8 cellular contexts compared by ENCODE assay signal in the genomic region with DNA sequence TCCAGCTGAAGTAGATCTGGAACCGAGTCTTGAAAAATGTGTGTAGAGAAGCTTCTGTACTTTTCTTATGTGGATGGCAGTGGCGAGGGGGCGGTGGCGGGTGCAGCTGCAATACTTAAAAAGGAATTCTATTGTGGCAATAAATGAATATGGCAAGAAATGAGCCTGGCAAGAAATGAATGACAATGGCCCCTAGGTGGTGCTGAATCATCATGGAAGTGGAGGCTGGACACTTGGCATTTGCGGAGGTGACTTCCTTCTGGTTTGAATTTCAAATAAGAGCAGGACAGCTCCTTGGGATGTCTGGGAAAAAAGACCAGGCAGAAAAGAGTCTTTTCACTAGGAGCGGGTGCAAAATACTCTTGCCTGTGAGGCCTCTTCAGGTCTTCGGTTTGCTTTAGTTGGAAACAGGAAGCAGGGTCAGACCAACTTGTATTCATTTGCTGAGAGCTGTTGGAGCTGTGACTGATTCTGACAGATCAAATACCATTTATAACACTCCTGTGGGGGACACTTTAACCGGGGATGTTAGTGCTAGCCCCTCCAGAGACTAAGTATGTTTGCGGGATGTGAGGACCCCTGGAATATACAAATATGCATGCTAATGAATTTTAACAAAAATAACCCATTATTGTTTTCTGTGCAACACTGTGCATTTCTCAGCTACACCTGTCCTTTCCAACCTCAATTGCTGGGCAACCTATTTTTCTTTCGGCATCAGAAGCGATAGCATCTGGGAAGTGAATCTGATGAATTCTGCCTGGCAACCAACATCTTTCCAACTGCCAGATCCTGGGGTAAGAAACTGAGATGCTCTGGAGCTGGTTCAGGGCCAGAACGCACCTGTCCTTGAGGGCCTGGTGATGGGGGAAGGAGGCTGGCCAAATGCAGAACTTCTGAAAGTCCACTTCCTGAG. TPM values are rescaled to one million over a fixed set of nuclear protein-coding genes. Genes with fewer than 3 reads are reported as not detected.
DNase-seq lines count a peak whose midpoint lies in the region; ATAC-seq and TF ChIP-seq lines count a peak whose summit lies in the region.

No MANE protein-coding gene starts in this region.

- peaks cover 27% of the 10 kb centered on the region for H3K4me1 ChIP-seq in adipocyte (ENCODE audit: control insufficient read depth, insufficient read depth, low read length)
- H3K4me1 ChIP-seq in heart right ventricle: peaks cover 0 to 32% (median 12%) of the 10 kb centered on the region in 9 donors
- H3K4me1 ChIP-seq in prostate gland (replicated peaks): no peaks in the 10 kb centered on the region

- WGBS in heart right ventricle, 2 donors: 28% methylated on average over 12 of the region's 12 CpGs
- WGBS in prostate gland: 31% methylated on average over 12 of the region's 12 CpGs

- peak; percentile 86 for DNase-seq in DMS53 (lab: John Stamatoyannopoulos, UW)
- DNase-seq in M059J (ENCODE audit: low read depth): peak; percentile 72
- peak; percentile 52 for DNase-seq in SHP77 treated with DMSO at 0.1 percent for 48 hours (lab: John Stamatoyannopoulos, UW)
- peak; percentile 89 for DNase-seq in adipocyte (ENCODE audit: low read depth)
- peak; percentile 21 to 75 for DNase-seq in heart right ventricle
- peak; percentile 57 for DNase-seq in prostate gland (ENCODE audit: low spot score)
- no peak for DNase-seq in OCI-M2 (lab: John Stamatoyannopoulos, UW; ENCODE audit: unreplicated experiment)

- no peak overlapping the region for H3K4me3 ChIP-seq in adipocyte (ENCODE audit: low read length)
- H3K4me3 ChIP-seq in heart right ventricle: peak overlapping the region in 4 of 10 donors; percentile 6 to 22 (median 17)
- H3K4me3 ChIP-seq in prostate gland: no peak overlapping the region

- TF ChIP-seq POLR2A in prostate gland (IDR thresholded peaks at IDR 0.05): no peak

- H3K36me3 ChIP-seq in adipocyte (ENCODE audit: control insufficient read depth, insufficient read depth, low read length, severe bottlenecking) (peaks cover 6% of the 10 kb centered on the region), heart right ventricle (peaks cover 0 to 9% (median 0%) of the 10 kb centered on the region in 9 donors), prostate gland (no peaks in the 10 kb centered on the region)

- ATAC-seq in GM21717 (IDR thresholded peaks at IDR 0.05; ENCODE audit: unreplicated experiment): peak; percentile 58
- peak; percentile 51 to 86 (median 82) for ATAC-seq in heart right ventricle

- intact Hi-C loops in heart right ventricle (cut with DNase I) (loop anchor here in 9 of 10 donors (1.0 to 10.0 kb wide), 13 partner anchors 167 to 675 kb away; a partner anchor contains a TSS), prostate gland (cut with DNase I) (loop anchor here (1.0 to 5.0 kb wide), 3 partner anchors 182 to 675 kb away; a partner anchor contains a TSS)

- H3K27me3 ChIP-seq in adipocyte (replicated peaks; ENCODE audit: control insufficient read depth, insufficient read depth, low read length) (no peaks in the 10 kb centered on the region), heart right ventricle (no peaks in the 10 kb centered on the region), prostate gland (replicated peaks; ENCODE audit: insufficient read depth) (no peaks in the 10 kb centered on the region)

- H3K27ac ChIP-seq in heart right ventricle (no peak overlapping the region), prostate gland (no peak overlapping the region)

- TF ChIP-seq CTCF in heart right ventricle (IDR thresholded peaks at IDR 0.05) (peak; percentile 50 to 82 (median 75)), prostate gland (IDR thresholded peaks at IDR 0.05) (peak; percentile 18 to 72 (median 60))

- no peaks in the 10 kb centered on the region for H3K9me3 ChIP-seq in adipocyte (ENCODE audit: control insufficient read depth, low read length)
- no peaks in the 10 kb centered on the region for H3K9me3 ChIP-seq in heart right ventricle
- H3K9me3 ChIP-seq in prostate gland: no peaks in the 10 kb centered on the region

- H3K9ac ChIP-seq in adipocyte (ENCODE audit: low read length): no peak overlapping the region

RNA-seq across cellular contexts. Expression of a gene that starts 35.4 kb away (rescaled TPM):
- total RNA-seq in M059J (2014; rRNA removed; shearing (Covaris generic)): 25.9 and 33.5 TPM in 2 replicates
- total RNA-seq in heart right ventricle (10 to 100 TPM; 36.3 to 46.9 (median 42.6) TPM), prostate gland (10 to 100 TPM; 19.5 to 21.4 TPM)
- 10 to 100 TPM in 1 of 2 donors, 1 to 10 TPM in 1; 8.2 to 22.8 TPM for polyA plus RNA-seq in heart right ventricle

RNA-seq across cellular contexts. Expression of a gene that starts 35.6 kb away (rescaled TPM):
- 1.0 and 1.2 TPM in 2 replicates for total RNA-seq in M059J (2014; rRNA removed; shearing (Covaris generic))
- total RNA-seq in heart right ventricle: 1 to 10 TPM in 6 of 10 donors, under 1 TPM in 4; 0.76 to 2.8 (median 1.1) TPM
- 1 to 10 TPM in 1 of 2 donors, under 1 TPM in 1; 0.12 to 1.0 TPM for polyA plus RNA-seq in heart right ventricle
- total RNA-seq in prostate gland: 1 to 10 TPM in 1 of 2 donors, under 1 TPM in 1; 0.82 to 6.2 TPM
